ENCODE assay signal across 8 cellular contexts in genomic region chr19:40716655-40717324, GRCh38. TPM values are rescaled to one million over a fixed set of nuclear protein-coding genes. Genes with fewer than 3 reads are reported as not detected.
DNase-seq lines count a peak whose midpoint lies in the region; ATAC-seq and TF ChIP-seq lines count a peak whose summit lies in the region.

TSS of gene COQ8B (minus strand) at chr19:40716886. CDS start at chr19:40714632, 2,254 bp downstream.
TSS of gene ITPKC (plus strand) at chr19:40717112. CDS start at chr19:40717136, 24 bp downstream.

- H3K4me2 ChIP-seq in PC-3 (ENCODE audit: low read length): peak within 1 kb of the TSS; percentile 95

- peak within 1 kb of the TSS; percentile 99 for H3K27ac Mint-ChIP-seq in activated T-cell treated with anti-CD3 and anti-CD28 coated beads, Interleukin-2, amount 50 U/mL, for 24 hours

- no peak for TF ChIP-seq CTCF in PC-3 (conservative IDR thresholded peaks at IDR 0.05; ENCODE audit: low read depth, low read length)

- peak within 1 kb of the TSS; percentile 90 for H3K4me3 Mint-ChIP-seq in activated T-cell treated with anti-CD3 and anti-CD28 coated beads, Interleukin-2, amount 50 U/mL, for 24 hours

- no peaks in the 10 kb centered on the region for H3K36me3 ChIP-seq in PC-3 (ENCODE audit: low read depth, low read length)
- no peaks in the 10 kb centered on the region for H3K36me3 ChIP-seq in mucosa of rectum (ENCODE audit: control insufficient read depth in 2 of 2, insufficient read depth in 2 of 2, low read length in 2 of 2)

- no peaks in the 10 kb centered on the region for H3K27me3 Mint-ChIP-seq in activated T-cell treated with anti-CD3 and anti-CD28 coated beads, Interleukin-2, amount 50 U/mL, for 24 hours

- peaks cover 47% of the 10 kb centered on the region for H3K79me2 ChIP-seq in PC-3 (ENCODE audit: low read length)

- H3K27ac ChIP-seq in PC-3 (ENCODE audit: low read length): peak within 1 kb of the TSS; percentile 100
- H3K27ac ChIP-seq in mucosa of rectum (ENCODE audit: low read depth in 2 of 2, low read length in 2 of 2): peak within 1 kb of the TSS; percentile 96 to 99

- H3K27me3 ChIP-seq in PC-3 (ENCODE audit: low read length) (no peaks in the 10 kb centered on the region), mucosa of rectum (ENCODE audit: control insufficient read depth in 2 of 2, insufficient read depth in 2 of 2, low read length in 2 of 2) (no peaks in the 10 kb centered on the region)

- POLR2A ChIA-PET in PC-3 (lab: Charles Lee; ENCODE audit: unreplicated experiment): interaction anchor here (0.5 kb wide), 1 partner anchor 251 kb away, joined by 4 read pairs; no protein-coding TSS in a partner anchor

- no peaks in the 10 kb centered on the region for H3K9me3 Mint-ChIP-seq in activated T-cell treated with anti-CD3 and anti-CD28 coated beads, Interleukin-2, amount 50 U/mL, for 24 hours

- peak; percentile 67 for TF ChIP-seq POLR2A in erythroblast (IDR thresholded peaks at IDR 0.05; ENCODE audit: low read length)

- H3K36me3 Mint-ChIP-seq in activated T-cell treated with anti-CD3 and anti-CD28 coated beads, Interleukin-2, amount 50 U/mL, for 24 hours (ENCODE audit: low read depth): peaks cover 24% of the 10 kb centered on the region

- H3K9me3 ChIP-seq in PC-3 (ENCODE audit: low read length) (no peaks in the 10 kb centered on the region), mucosa of rectum (ENCODE audit: control insufficient read depth in 2 of 2, low read length in 2 of 2) (no peaks in the 10 kb centered on the region)

- ATAC-seq in GM21717 (IDR thresholded peaks at IDR 0.05; ENCODE audit: unreplicated experiment): peak; percentile 56
- ATAC-seq in PC-3: peak; percentile 37

- peaks cover 23% of the 10 kb centered on the region for H4K20me1 ChIP-seq in PC-3 (ENCODE audit: low read length)

- H3K4me1 Mint-ChIP-seq in activated T-cell treated with anti-CD3 and anti-CD28 coated beads, Interleukin-2, amount 50 U/mL, for 24 hours (ENCODE audit: low read depth): peaks cover 71% of the 10 kb centered on the region

- H3K4me1 ChIP-seq in PC-3 (ENCODE audit: insufficient read depth, low read length): peaks cover 27% of the 10 kb centered on the region
- peaks cover 55 to 56% of the 10 kb centered on the region in 2 donors for H3K4me1 ChIP-seq in mucosa of rectum (ENCODE audit: control insufficient read depth in 2 of 2, insufficient read depth in 2 of 2, low read length in 2 of 2)

- H2AFZ ChIP-seq in PC-3 (ENCODE audit: low read length): no peak within 1 kb of the TSS

- CTCF ChIA-PET in PC-3 (lab: Charles Lee): interaction anchor here (0.5 to 0.6 kb wide), 2 partner anchors 35 to 36 kb away, joined by 3 to 6 read pairs; no protein-coding TSS in a partner anchor

- no peaks in the 10 kb centered on the region for H3F3A ChIP-seq in PC-3 (ENCODE audit: low read length, unreplicated experiment)

- H3K4me3 ChIP-seq in Jurkat, Clone E6-1 (ENCODE audit: low read length): peak within 1 kb of the TSS; percentile 89
- H3K4me3 ChIP-seq in PC-3 (ENCODE audit: low read length) (peak within 1 kb of the TSS; percentile 99), mucosa of rectum (ENCODE audit: low read length in 2 of 2) (peak within 1 kb of the TSS; percentile 75 to 94)

- H3K9me2 ChIP-seq in PC-3 (replicated peaks; ENCODE audit: low read length): no peaks in the 10 kb centered on the region

- no TSS peak for BruUV-seq in PC-3 (replicated peaks; lab: Mats Ljungman, UMichigan)

- intact Hi-C loops in PC-3 (cut with micrococcal nuclease): loop anchor here (2.0 to 5.0 kb wide), 2 partner anchors 34 to 54 kb away; partner anchors contain the start of genes ACTMAP and SNRPA

- H3K9ac ChIP-seq in PC-3 (ENCODE audit: low read length) (peak within 1 kb of the TSS; percentile 99), mucosa of rectum (ENCODE audit: low read depth in 1 of 2, low read length in 2 of 2) (peak within 1 kb of the TSS; percentile 92 to 99)

- DNase-seq in DMS53 (lab: John Stamatoyannopoulos, UW) (peak; percentile 100), PC-3 (peak; percentile 97), erythroblast (lab: John Stamatoyannopoulos, UW) (peak; percentile 95 to 97)
- DNase-seq in Jurkat, Clone E6-1 (ENCODE audit: low read depth, low spot score): peak; percentile 92
- DNase-seq in activated T-cell treated with anti-CD3 and anti-CD28 coated beads, Interleukin-2, amount 50 U/mL, for 24 hours: peak; percentile 100
- peak; percentile 100 for DNase-seq in stimulated activated CD8-positive, alpha-beta memory T cell treated with anti-CD3 and anti-CD28 coated beads, Interleukin-4, amount 100 ng/mL, for 4 hours (ENCODE audit: low read depth in 2 of 2, low spot score in 1 of 2)

RNA-seq across cellular contexts. Expression of gene COQ8B, which starts in this region (rescaled TPM):
- 30.5 TPM for polyA plus RNA-seq in Jurkat, Clone E6-1 (2012; ENCODE audit: insufficient read depth, insufficient read length)
- total RNA-seq in PC-3 (2014; rRNA removed): 17.2 and 19.5 TPM in 2 replicates

RNA-seq across cellular contexts. Expression of gene ITPKC, which starts in this region (rescaled TPM):
- 6.9 TPM for polyA plus RNA-seq in Jurkat, Clone E6-1 (2012; ENCODE audit: insufficient read depth, insufficient read length)
- 28.4 and 44.2 TPM in 2 replicates for total RNA-seq in PC-3 (2014; rRNA removed)

Comparison
In these comparisons a context has a peak if more than half of its experiments do, and no peak if none do; other contexts are left out.
1. Peak in every context shown above with its lines: DNase-seq, ATAC-seq, H3K4me3 ChIP-seq and H3K27ac ChIP-seq.